8 cellular contexts compared by ENCODE assay signal in the genomic region with DNA sequence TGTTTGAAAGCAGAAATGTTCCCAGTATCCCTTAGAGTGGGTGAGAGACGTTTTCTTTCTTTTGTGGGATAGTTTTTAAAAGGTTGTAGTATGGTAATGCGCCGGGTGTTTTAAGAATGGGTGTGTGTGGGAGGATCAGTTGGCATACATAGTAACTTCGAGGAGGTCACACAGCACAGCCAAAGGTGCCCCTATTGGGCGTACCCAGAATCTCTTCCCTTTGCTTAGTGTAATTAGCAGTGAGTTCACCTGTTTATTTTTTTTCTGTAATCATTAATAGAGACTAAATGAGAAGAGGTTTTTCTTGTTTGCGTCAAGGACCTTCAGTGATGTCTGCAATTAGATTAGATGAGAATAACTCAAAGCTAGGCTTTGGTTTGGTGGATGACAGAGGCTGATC. TPM values are rescaled to one million over a fixed set of nuclear protein-coding genes. Genes with fewer than 3 reads are reported as not detected.
DNase-seq lines count a peak whose midpoint lies in the region; ATAC-seq, FAIRE-seq and TF ChIP-seq lines count a peak whose summit lies in the region.

No MANE protein-coding gene starts in this region.

- H3K4me1 ChIP-seq in PC-3 (ENCODE audit: insufficient read depth, low read length): peaks cover 35% of the 10 kb centered on the region
- peaks cover 3 to 8% of the 10 kb centered on the region in 2 donors for H3K4me1 ChIP-seq in small intestine (ENCODE audit: control insufficient read depth in 2 of 2, insufficient read depth in 1 of 2, low read depth in 1 of 2, low read length in 1 of 2)

- TF ChIP-seq CTCF in PC-3 (conservative IDR thresholded peaks at IDR 0.05; ENCODE audit: low read depth, low read length): 0 out of 2 replicates have a peak, but pooled peaks have one; percentile 22
- no peak for TF ChIP-seq CTCF in fibroblast of pulmonary artery (IDR thresholded peaks at IDR 0.05; ENCODE audit: low read length, missing control alignments)

- peak overlapping the region; percentile 94 for H3K4me2 ChIP-seq in PC-3 (ENCODE audit: low read length)

- peak overlapping the region; percentile 87 for H2AFZ ChIP-seq in PC-3 (ENCODE audit: low read length)

- H3K4me3 ChIP-seq in PC-3 (ENCODE audit: low read length) (peak overlapping the region; percentile 84), fibroblast of pulmonary artery (replicated peaks; ENCODE audit: low read depth, low read length) (peak overlapping the region; percentile 86), small intestine (ENCODE audit: low read depth in 1 of 2, low read length in 2 of 2) (peak overlapping the region in 1 of 2 donors; percentile 78)

- H3K9me2 ChIP-seq in PC-3 (replicated peaks; ENCODE audit: low read length): no peaks in the 10 kb centered on the region

- DNase-seq in NCI-H82 (lab: John Stamatoyannopoulos, UW) (peak; percentile 14), NCI-H82 treated with DMSO at 0.1 percent for 48 hours (lab: John Stamatoyannopoulos, UW; ENCODE audit: unreplicated experiment) (no peak), PC-3 (no peak), fibroblast of pulmonary artery (ENCODE audit: low read depth) (no peak), small intestine (peak; percentile 50), SKM-1 treated with dmso at 0.1 percent for 144 hours (lab: John Stamatoyannopoulos, UW; ENCODE audit: unreplicated experiment) (no peak), NCI-H146 (lab: John Stamatoyannopoulos, UW) (no peak)

- POLR2A ChIA-PET in PC-3 (lab: Charles Lee; ENCODE audit: unreplicated experiment): interaction anchor here (0.6 kb wide), 1 partner anchor 37 kb away, joined by 3 read pairs; no protein-coding TSS in a partner anchor

- H3K79me2 ChIP-seq in PC-3 (ENCODE audit: low read length): peaks cover 62% of the 10 kb centered on the region

- H3K36me3 ChIP-seq in PC-3 (ENCODE audit: low read depth, low read length): no peaks in the 10 kb centered on the region
- no peaks in the 10 kb centered on the region for H3K36me3 ChIP-seq in small intestine (ENCODE audit: control insufficient read depth in 2 of 2, insufficient read depth in 2 of 2, low read length in 2 of 2)

- ATAC-seq in PC-3: no peak
- ATAC-seq in HG02884 (IDR thresholded peaks at IDR 0.05; ENCODE audit: unreplicated experiment): no peak

- TSS peak; percentile 36 for BruUV-seq in PC-3 (replicated peaks; lab: Mats Ljungman, UMichigan)

- no peak for FAIRE-seq in small intestine (lab: Jason Lieb, UNC)

- WGBS in small intestine, 3 donors: 5 to 26% (median 17%) methylated on average over 6 of the region's 6 CpGs

- H4K20me1 ChIP-seq in PC-3 (ENCODE audit: low read length): peaks cover 3% of the 10 kb centered on the region; the same call in 1 of the 2 replicates

- H3F3A ChIP-seq in PC-3 (ENCODE audit: low read length, unreplicated experiment): no peaks in the 10 kb centered on the region

- H3K27ac ChIP-seq in PC-3 (ENCODE audit: low read length) (no peak overlapping the region), small intestine (ENCODE audit: low read depth in 1 of 2, low read length in 1 of 2) (peak overlapping the region in 1 of 2 donors; percentile 22)

- no peaks in the 10 kb centered on the region for H3K9me3 ChIP-seq in PC-3 (ENCODE audit: low read length)
- no peaks in the 10 kb centered on the region for H3K9me3 ChIP-seq in small intestine (ENCODE audit: control insufficient read depth, low read depth)

- peak overlapping the region; percentile 45; the same call in 1 of the 2 replicates for H3K9ac ChIP-seq in PC-3 (ENCODE audit: low read length)

- intact Hi-C loops in PC-3 (cut with micrococcal nuclease): loop anchor here (1.0 to 5.0 kb wide), 3 partner anchors 33 to 143 kb away; no protein-coding TSS in a partner anchor

- H3K27me3 ChIP-seq in PC-3 (ENCODE audit: low read length) (no peaks in the 10 kb centered on the region), small intestine (ENCODE audit: control insufficient read depth in 2 of 2, insufficient read depth in 2 of 2, low read length in 2 of 2) (no peaks in the 10 kb centered on the region)

- CTCF ChIA-PET in PC-3 (lab: Charles Lee): interaction anchor here (0.7 kb wide), 1 partner anchor 45 kb away, joined by 3 read pairs; no protein-coding TSS in a partner anchor

RNA-seq across cellular contexts. Expression of gene PLEKHA8, which starts 1.5 kb away (rescaled TPM):
- 8.4 and 10.4 TPM in 2 replicates for total RNA-seq in PC-3 (2014; rRNA removed)
- polyA plus RNA-seq in small intestine: 1 to 10 TPM; 3.8 to 5.0 (median 4.0) TPM

RNA-seq across cellular contexts. Expression of gene FKBP14, which starts 3.2 kb away (rescaled TPM):
- total RNA-seq in PC-3 (2014; rRNA removed): 9.0 and 10.1 TPM in 2 replicates
- 1 to 10 TPM in 1 of 3 donors, under 1 TPM in 2; 0.45 to 3.1 (median 0.54) TPM for polyA plus RNA-seq in small intestine

RNA-seq across cellular contexts. Expression of gene SCRN1, which starts 40.1 kb away (rescaled TPM):
- total RNA-seq in PC-3 (2014; rRNA removed): 33.9 and 37.9 TPM in 2 replicates
- polyA plus RNA-seq in small intestine: 10 to 100 TPM in 1 of 3 donors, 1 to 10 TPM in 2; 1.3 to 11.1 (median 3.8) TPM

Comparison
In these comparisons a context has a peak if more than half of its experiments do, and no peak if none do; other contexts are left out.
1. DNase-seq: peak in NCI-H82 (single experiment) and small intestine (single experiment); none in NCI-H82 treated with DMSO at 0.1 percent for 48 hours (single experiment), PC-3 (single experiment), fibroblast of pulmonary artery (single experiment), SKM-1 treated with dmso at 0.1 percent for 144 hours (single experiment) and NCI-H146 (single experiment).